ENCODE assay signal across 9 cellular contexts in the genomic region with DNA sequence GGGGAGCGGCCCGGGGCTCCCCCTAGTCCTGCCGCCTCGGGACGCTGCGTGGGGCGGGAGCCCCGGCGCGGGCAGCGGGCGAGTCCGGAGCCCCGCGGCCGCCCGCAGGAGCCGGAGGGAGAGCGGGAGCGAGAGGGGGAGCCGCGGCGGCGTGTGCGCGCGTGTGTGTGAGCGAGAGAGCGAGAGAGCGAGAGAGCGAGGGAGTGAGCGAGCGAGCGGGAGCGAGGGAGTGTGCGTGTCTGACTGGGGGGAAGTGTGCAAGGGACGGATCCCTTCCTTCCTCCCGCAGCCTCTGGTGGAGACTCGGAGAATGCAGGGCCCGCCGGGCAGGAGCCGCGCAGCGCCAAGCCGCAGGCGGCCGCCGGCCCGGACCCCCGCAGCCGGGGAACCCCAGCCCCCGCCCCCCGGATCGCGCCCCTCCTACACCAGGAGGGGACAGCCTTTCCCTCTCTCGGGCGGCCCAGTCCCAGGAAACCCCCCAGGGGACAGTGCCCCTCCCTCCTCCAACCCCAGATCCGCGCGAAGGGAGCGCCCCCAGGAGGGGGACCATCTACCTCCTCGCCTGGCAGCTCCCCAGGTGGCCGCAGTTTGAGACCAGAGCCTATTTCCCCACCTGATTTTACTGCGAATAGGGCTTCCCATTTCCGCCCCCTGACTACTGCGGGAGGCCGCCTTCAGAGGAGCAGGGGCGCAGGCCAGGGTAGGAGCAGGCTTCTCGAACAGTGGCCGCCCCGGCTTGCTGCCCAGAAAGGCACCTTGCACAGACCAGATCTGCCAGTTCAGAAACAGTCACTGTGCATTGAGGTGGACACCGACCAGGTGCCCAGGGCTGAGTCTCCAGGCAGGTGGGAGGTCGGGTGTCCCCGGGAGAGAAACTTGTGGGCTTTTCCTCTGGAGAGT. TPM values are rescaled to one million over a fixed set of nuclear protein-coding genes. Genes with fewer than 3 reads are reported as not detected.
DNase-seq lines count a peak whose midpoint lies in the region; ATAC-seq and TF ChIP-seq lines count a peak whose summit lies in the region.
"Had no signal": no experiment of that assay in that cellular context is flagged by ENCODE, and none has a peak within 500 bp of the region (broad histone marks: within the 10 kb centered on the region; RNA-seq: fewer than 3 reads in every experiment).

A gene with protein sequence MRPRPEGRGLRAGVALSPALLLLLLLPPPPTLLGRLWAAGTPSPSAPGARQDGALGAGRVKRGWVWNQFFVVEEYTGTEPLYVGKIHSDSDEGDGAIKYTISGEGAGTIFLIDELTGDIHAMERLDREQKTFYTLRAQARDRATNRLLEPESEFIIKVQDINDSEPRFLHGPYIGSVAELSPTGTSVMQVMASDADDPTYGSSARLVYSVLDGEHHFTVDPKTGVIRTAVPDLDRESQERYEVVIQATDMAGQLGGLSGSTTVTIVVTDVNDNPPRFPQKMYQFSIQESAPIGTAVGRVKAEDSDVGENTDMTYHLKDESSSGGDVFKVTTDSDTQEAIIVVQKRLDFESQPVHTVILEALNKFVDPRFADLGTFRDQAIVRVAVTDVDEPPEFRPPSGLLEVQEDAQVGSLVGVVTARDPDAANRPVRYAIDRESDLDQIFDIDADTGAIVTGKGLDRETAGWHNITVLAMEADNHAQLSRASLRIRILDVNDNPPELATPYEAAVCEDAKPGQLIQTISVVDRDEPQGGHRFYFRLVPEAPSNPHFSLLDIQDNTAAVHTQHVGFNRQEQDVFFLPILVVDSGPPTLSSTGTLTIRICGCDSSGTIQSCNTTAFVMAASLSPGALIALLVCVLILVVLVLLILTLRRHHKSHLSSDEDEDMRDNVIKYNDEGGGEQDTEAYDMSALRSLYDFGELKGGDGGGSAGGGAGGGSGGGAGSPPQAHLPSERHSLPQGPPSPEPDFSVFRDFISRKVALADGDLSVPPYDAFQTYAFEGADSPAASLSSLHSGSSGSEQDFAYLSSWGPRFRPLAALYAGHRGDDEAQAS (minus strand): TSS at position 241 of the 900 bp plus-strand sequence. CDS start 57,204 bp downstream, outside the sequence.

- H3K9me3 ChIP-seq in SJCRH30 (replicated peaks) (no peaks in the 10 kb centered on the region), right cardiac atrium (ENCODE audit: control insufficient read depth, low read length) (no peaks in the 10 kb centered on the region)

- WGBS in right cardiac atrium: under 1% methylated on average over 74 of the region's 74 CpGs

- in situ Hi-C loops in Caki2 (cut with HindIII; ENCODE audit: low pct_unique_long_range_greater_than_20kb, low sequenced_read_pairs): no loop called here

- H3K36me3 ChIP-seq in SJCRH30: no peaks in the 10 kb centered on the region

- intact Hi-C loops in right cardiac atrium (cut with DNase I): loop anchor here in 3 of 4 donors (2.0 to 10.0 kb wide), 4 partner anchors 40 to 176 kb away; no protein-coding TSS in a partner anchor

- DNase-seq in Caki2 (ENCODE audit: low read depth) (peak; percentile 53), SJCRH30 (peak; percentile 39 to 44), anterior cingulate cortex (lab: John Stamatoyannopoulos, UW) (peak in 52 of 58 donors; percentile 23 to 86 (median 56)), right cardiac atrium (peak; percentile 49 to 79 (median 78)), retina (peak; percentile 73), NAMALWA (ENCODE audit: low spot score) (no peak), KG1 (lab: John Stamatoyannopoulos, UW) (no peak)

- no peak for TF ChIP-seq EP300 in Ishikawa (IDR thresholded peaks at IDR 0.05; ENCODE audit: borderline replicate concordance)

- ATAC-seq in right cardiac atrium: peak; percentile 56 to 59

- H3K27ac ChIP-seq in SJCRH30 (no peak within 1 kb of the TSS), right cardiac atrium (ENCODE audit: low read length) (no peak within 1 kb of the TSS)
- H3K27ac ChIP-seq: SK-N-MC had no signal

- H3K27me3 ChIP-seq in SJCRH30 (peaks cover 85% of the 10 kb centered on the region), right cardiac atrium (ENCODE audit: control insufficient read depth, insufficient read depth) (no peaks in the 10 kb centered on the region)

- TF ChIP-seq RAD21 in Ishikawa (IDR thresholded peaks at IDR 0.05; ENCODE audit: low read depth): 0 out of 2 replicates have a peak, but pooled peaks have one; percentile 8

- H3K4me3 ChIP-seq in SJCRH30 (peak within 1 kb of the TSS; percentile 37), right cardiac atrium (ENCODE audit: low read length) (peak within 1 kb of the TSS; percentile 53)
- H3K4me3 ChIP-seq: SK-N-MC had no signal

- H3K4me1 ChIP-seq in SJCRH30 (no peaks in the 10 kb centered on the region), right cardiac atrium (ENCODE audit: control insufficient read depth, insufficient read depth, low read length) (peaks cover 1% of the 10 kb centered on the region)

TF ChIP-seq in Ishikawa, 13 proteins besides CTCF, POLR2A, EP300 and RAD21:
- no peak for TF ChIP-seq TEAD4 (IDR thresholded peaks at IDR 0.05)
- no peak for TF ChIP-seq NFIC (IDR thresholded peaks at IDR 0.05)
- TF ChIP-seq, protein P1, sequence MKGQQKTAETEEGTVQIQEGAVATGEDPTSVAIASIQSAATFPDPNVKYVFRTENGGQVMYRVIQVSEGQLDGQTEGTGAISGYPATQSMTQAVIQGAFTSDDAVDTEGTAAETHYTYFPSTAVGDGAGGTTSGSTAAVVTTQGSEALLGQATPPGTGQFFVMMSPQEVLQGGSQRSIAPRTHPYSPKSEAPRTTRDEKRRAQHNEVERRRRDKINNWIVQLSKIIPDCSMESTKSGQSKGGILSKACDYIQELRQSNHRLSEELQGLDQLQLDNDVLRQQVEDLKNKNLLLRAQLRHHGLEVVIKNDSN (IDR thresholded peaks at IDR 0.05): no peak
- TF ChIP-seq TAF1 (IDR thresholded peaks at IDR 0.05; ENCODE audit: low read depth): no peak
- no peak for TF ChIP-seq CREB1 (IDR thresholded peaks at IDR 0.05; ENCODE audit: low read depth)
- TF ChIP-seq, protein P2, sequence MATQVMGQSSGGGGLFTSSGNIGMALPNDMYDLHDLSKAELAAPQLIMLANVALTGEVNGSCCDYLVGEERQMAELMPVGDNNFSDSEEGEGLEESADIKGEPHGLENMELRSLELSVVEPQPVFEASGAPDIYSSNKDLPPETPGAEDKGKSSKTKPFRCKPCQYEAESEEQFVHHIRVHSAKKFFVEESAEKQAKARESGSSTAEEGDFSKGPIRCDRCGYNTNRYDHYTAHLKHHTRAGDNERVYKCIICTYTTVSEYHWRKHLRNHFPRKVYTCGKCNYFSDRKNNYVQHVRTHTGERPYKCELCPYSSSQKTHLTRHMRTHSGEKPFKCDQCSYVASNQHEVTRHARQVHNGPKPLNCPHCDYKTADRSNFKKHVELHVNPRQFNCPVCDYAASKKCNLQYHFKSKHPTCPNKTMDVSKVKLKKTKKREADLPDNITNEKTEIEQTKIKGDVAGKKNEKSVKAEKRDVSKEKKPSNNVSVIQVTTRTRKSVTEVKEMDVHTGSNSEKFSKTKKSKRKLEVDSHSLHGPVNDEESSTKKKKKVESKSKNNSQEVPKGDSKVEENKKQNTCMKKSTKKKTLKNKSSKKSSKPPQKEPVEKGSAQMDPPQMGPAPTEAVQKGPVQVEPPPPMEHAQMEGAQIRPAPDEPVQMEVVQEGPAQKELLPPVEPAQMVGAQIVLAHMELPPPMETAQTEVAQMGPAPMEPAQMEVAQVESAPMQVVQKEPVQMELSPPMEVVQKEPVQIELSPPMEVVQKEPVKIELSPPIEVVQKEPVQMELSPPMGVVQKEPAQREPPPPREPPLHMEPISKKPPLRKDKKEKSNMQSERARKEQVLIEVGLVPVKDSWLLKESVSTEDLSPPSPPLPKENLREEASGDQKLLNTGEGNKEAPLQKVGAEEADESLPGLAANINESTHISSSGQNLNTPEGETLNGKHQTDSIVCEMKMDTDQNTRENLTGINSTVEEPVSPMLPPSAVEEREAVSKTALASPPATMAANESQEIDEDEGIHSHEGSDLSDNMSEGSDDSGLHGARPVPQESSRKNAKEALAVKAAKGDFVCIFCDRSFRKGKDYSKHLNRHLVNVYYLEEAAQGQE (IDR thresholded peaks at IDR 0.05; ENCODE audit: low read depth): no peak
- no peak for TF ChIP-seq YY1 (IDR thresholded peaks at IDR 0.05; ENCODE audit: low read depth)
- TF ChIP-seq ZBTB7A (IDR thresholded peaks at IDR 0.05; ENCODE audit: low read depth): no peak
- TF ChIP-seq CEBPB (IDR thresholded peaks at IDR 0.05): no peak
- no peak for TF ChIP-seq TCF12 (IDR thresholded peaks at IDR 0.05; ENCODE audit: low read depth)
TF ChIP-seq in Ishikawa: peak in this region for 0.

RNA-seq across cellular contexts. Expression of the gene that starts here (rescaled TPM):
- 0.07 and 0.43 TPM in 2 replicates for total RNA-seq in Caki2 (2014; rRNA removed; shearing (Covaris generic); ENCODE audit: low replicate concordance)
- 0.06 TPM in 1 of 2 replicates, not detected in the other for total RNA-seq in SJCRH30 (2014; rRNA removed; shearing (Covaris generic))
- total RNA-seq in right cardiac atrium: 1 to 10 TPM; 1.6 to 7.0 (median 4.1) TPM
- 4.0 TPM for polyA plus RNA-seq in right cardiac atrium

Comparison
In these comparisons a context has a peak if more than half of its experiments do, and no peak if none do; other contexts are left out.
1. Peak in DNase-seq in Caki2; RNA of the gene not detected or under 1 TPM.
2. Peak in DNase-seq and H3K4me3 ChIP-seq in SJCRH30; RNA of the gene not detected or under 1 TPM.
3. DNase-seq: peak in anterior cingulate cortex (52 of 58), right cardiac atrium (3 of 3) and retina (single experiment); none in NAMALWA (single experiment) and KG1 (single experiment).